ENCODE assay signal across 1 cellular context in genomic region chr6:7252390-7252789, GRCh38.
TF ChIP-seq lines count a peak whose summit lies in the region.

No MANE protein-coding gene starts in this region.

TF ChIP-seq in K562, 482 proteins besides CTCF, POLR2A, EP300 and RAD21 (continued from another document):
- TF ChIP-seq RFX5 (IDR thresholded peaks at IDR 0.05; ENCODE audit: low read depth, low read length): no peak
- TF ChIP-seq NCOR1 (IDR thresholded peaks at IDR 0.05): no peak
- TF ChIP-seq, protein P1, sequence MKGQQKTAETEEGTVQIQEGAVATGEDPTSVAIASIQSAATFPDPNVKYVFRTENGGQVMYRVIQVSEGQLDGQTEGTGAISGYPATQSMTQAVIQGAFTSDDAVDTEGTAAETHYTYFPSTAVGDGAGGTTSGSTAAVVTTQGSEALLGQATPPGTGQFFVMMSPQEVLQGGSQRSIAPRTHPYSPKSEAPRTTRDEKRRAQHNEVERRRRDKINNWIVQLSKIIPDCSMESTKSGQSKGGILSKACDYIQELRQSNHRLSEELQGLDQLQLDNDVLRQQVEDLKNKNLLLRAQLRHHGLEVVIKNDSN (CRISPR knock-in tag; IDR thresholded peaks at IDR 0.05): 0 out of 2 replicates have a peak, but pooled peaks have one; percentile 22
- no peak for TF ChIP-seq ZNF184 (CRISPR knock-in tag; IDR thresholded peaks at IDR 0.05)
- TF ChIP-seq ELK3 (CRISPR knock-in tag; IDR thresholded peaks at IDR 0.05): no peak
- TF ChIP-seq ZNF644 (tag; IDR thresholded peaks at IDR 0.05; ENCODE audit: low read depth): no peak
- no peak for TF ChIP-seq RBBP5 (IDR thresholded peaks at IDR 0.05; ENCODE audit: borderline replicate concordance, insufficient read depth, low read length, poor library complexity, severe bottlenecking)
- no peak for TF ChIP-seq LARP7 (IDR thresholded peaks at IDR 0.05)
- TF ChIP-seq TRIM24 (IDR thresholded peaks at IDR 0.05): no peak
- TF ChIP-seq ZNF24 (IDR thresholded peaks at IDR 0.05): no peak
- TF ChIP-seq EWSR1 (IDR thresholded peaks at IDR 0.05; ENCODE audit: borderline replicate concordance, low read depth, partially characterized antibody): no peak
- no peak for TF ChIP-seq TAF7 (tag; IDR thresholded peaks at IDR 0.05)
- TF ChIP-seq TEAD2 (tag; IDR thresholded peaks at IDR 0.05): no peak
- TF ChIP-seq MAX (CRISPR knock-in tag; IDR thresholded peaks at IDR 0.05): peak; percentile 31; the same call in 1 of the 2 replicates
- TF ChIP-seq SNAPC5 (CRISPR knock-in tag; IDR thresholded peaks at IDR 0.05): no peak
- no peak for TF ChIP-seq NFATC3 (IDR thresholded peaks at IDR 0.05)
- TF ChIP-seq TEAD4 (IDR thresholded peaks at IDR 0.05; ENCODE audit: low read length): no peak
- no peak for TF ChIP-seq TEAD4 (CRISPR knock-in tag; IDR thresholded peaks at IDR 0.05; ENCODE audit: borderline replicate concordance)
